In the genomic region with DNA sequence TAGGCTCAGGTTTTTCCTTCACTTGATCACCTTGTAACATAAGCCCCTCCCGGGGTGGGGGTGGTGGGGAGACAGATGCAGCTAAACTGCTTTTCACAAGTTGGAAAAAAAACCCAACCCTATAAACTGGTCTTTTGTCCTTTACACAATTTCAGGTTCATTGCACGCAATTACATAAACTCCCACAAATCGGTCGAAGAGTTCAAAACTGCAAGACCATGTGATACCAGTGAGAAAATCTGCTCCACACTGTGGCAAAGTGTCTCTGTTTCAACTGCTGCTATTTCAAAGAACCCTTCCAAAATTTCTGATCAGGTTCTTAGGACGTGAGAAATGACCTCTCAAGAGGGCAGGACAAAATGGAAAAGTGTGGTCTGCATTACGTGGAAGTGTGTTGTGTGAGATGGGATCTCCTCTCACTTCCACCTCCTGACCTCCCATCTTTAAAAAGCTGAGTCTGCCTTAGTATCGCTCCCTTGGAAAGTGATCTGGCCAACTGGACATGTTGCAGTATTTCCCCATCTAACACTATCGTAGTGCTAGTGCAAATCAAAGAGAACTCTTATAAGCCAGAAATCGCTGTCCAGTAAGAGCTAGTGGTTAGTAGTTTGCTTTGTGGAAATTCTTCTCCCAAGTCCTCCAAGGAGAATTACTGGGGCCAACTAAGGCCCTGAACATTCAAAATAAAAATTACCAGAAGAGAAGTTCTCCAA, we compare ENCODE assay signal across 1 cellular context.
TF ChIP-seq lines count a peak whose summit lies in the region.

No MANE protein-coding gene starts in this region.

TF ChIP-seq in IMR-90, 13 proteins besides CTCF, POLR2A, EP300 and RAD21:
- TF ChIP-seq RCOR1 (IDR thresholded peaks at IDR 0.05; ENCODE audit: insufficient replicate concordance, low read length) (no peak), NFE2L2 (IDR thresholded peaks at IDR 0.05; ENCODE audit: low read depth, low read length) (no peak), CHD1 (IDR thresholded peaks at IDR 0.05; ENCODE audit: low read depth, low read length) (no peak), MAFK (IDR thresholded peaks at IDR 0.05; ENCODE audit: low read depth, low read length) (no peak), RFX5 (IDR thresholded peaks at IDR 0.05; ENCODE audit: low read depth, low read length) (no peak), MXI1 (IDR thresholded peaks at IDR 0.05; ENCODE audit: borderline replicate concordance, low read depth, low read length) (no peak), USF2 (IDR thresholded peaks at IDR 0.05; ENCODE audit: low read depth, low read length) (no peak)
TF ChIP-seq in IMR-90: peak in this region for 0.
